Comparison of ENCODE assay signal across 1 cellular context in the genomic region with DNA sequence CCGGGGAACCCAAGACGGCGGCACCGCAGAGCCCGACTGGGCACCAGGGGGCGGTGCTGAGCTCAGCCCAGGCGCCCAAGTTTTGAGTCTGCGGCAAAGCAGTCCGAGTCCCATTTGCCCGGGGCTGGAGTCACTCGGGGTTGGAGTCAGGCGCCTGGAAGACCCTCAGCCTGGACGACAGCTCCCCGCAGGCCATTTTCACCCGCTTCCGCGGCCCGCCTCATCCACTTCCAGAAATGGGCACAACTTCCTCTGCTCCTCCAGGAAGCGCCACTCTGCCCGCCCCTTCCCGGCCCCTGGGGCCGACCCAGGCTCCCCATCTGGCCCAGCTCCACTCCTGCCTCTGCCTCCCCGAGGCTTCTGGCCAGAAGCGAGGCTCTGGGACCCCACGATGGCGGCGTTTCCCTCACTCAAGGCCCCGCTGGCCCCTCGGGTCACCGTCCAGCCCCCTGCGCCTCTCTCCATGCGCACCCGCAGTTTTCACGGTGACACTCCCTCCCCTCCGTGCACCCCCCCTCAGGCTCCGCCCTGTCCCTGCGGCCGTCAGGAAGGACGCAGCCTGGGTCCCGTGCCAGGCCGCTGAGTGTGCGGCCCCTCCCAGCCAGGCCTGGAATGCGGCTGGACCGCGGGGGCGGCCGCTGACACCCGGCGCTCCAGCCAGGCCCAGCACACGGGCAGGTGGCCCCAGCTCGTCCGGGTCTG.
TF ChIP-seq lines count a peak whose summit lies in the region.

No MANE protein-coding gene starts in this region.

TF ChIP-seq in IMR-90, 13 proteins besides CTCF, POLR2A, EP300 and RAD21:
- TF ChIP-seq MXI1 (IDR thresholded peaks at IDR 0.05; ENCODE audit: borderline replicate concordance, low read depth, low read length) (peak; percentile 71; the same call in 1 of the 2 replicates), FOS (IDR thresholded peaks at IDR 0.05; ENCODE audit: low read depth, low read length) (peak; percentile 23; the same call in 1 of the 2 replicates), MAFK (IDR thresholded peaks at IDR 0.05; ENCODE audit: low read depth, low read length) (no peak), CEBPB (IDR thresholded peaks at IDR 0.05; ENCODE audit: low read depth, low read length) (no peak), RFX5 (IDR thresholded peaks at IDR 0.05; ENCODE audit: low read depth, low read length) (no peak), USF2 (IDR thresholded peaks at IDR 0.05; ENCODE audit: low read depth, low read length) (peak; percentile 23; the same call in 1 of the 2 replicates), SMC3 (IDR thresholded peaks at IDR 0.05; ENCODE audit: low read depth, low read length) (peak; percentile 80), RCOR1 (IDR thresholded peaks at IDR 0.05; ENCODE audit: insufficient replicate concordance, low read length) (peak; percentile 70), BHLHE40 (IDR thresholded peaks at IDR 0.05; ENCODE audit: low read depth, low read length) (peak; percentile 99), ELK1 (IDR thresholded peaks at IDR 0.05; ENCODE audit: borderline replicate concordance, low read depth, low read length) (peak; percentile 95), NFE2L2 (IDR thresholded peaks at IDR 0.05; ENCODE audit: low read depth, low read length) (no peak), CHD1 (IDR thresholded peaks at IDR 0.05; ENCODE audit: low read depth, low read length) (peak; percentile 28; the same call in 1 of the 2 replicates), MAZ (IDR thresholded peaks at IDR 0.05; ENCODE audit: borderline replicate concordance, low read depth, low read length) (peak; percentile 98)
